8 cellular contexts compared by ENCODE assay signal in the genomic region with DNA sequence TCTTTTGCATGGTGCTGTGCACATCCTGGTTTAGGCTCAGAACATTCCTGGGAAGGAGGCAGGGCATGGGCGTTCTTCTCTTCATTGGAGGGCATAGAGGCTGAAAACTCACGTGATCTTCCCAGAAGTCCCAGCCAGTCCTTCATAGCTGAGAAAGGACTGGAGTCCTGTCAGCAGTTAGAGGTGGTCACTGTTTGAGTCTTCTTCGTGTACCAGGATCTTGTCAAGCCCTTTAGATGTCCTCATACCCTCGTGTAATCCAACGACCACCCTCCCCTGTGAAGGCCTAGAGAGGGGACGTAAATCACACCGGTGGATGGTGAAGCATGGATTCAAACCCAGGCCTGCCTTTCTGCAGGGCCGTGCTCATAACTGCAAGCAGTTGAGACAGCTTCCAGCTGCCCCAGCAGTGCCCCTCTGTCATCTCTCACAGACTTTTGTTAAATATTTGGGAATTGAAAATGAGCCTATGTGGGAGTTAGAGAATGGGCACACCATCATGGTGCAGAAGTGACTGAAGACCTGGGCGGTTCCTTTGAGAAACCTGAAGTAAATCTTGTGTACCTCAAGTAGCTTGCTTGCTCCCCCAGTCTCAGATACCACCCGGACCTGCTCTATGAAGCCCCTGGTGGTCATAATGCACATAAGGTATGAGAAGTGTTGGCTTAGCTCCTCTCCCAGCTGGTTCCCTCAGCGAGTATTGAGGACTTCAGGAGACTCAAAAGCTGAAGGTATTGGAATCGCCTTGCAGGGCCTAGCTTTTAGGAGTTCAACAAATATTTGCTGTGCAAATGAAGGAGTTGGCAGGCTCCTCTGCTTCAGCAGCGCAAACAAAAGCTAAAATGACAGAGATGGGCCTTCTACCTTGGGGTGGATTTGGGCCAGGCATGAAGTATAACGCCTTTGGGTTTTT. TPM values are rescaled to one million over a fixed set of nuclear protein-coding genes. Genes with fewer than 3 reads are reported as not detected.
DNase-seq lines count a peak whose midpoint lies in the region; ATAC-seq and TF ChIP-seq lines count a peak whose summit lies in the region.

No MANE protein-coding gene starts in this region.

- H3K4me3 Mint-ChIP-seq in naive B cell, result peak overlapping the region; percentile 80 to 91 (median 86)

- 76% methylated on average over 14 of the region's 14 CpGs for WGBS in urinary bladder

- H3K36me3 Mint-ChIP-seq in naive B cell, result peaks cover 0 to 5% of the 10 kb centered on the region in 2 donors

- no peaks in the 10 kb centered on the region for H3K36me3 ChIP-seq in colonic mucosa
- H3K36me3 ChIP-seq in urinary bladder (ENCODE audit: insufficient read depth), result no peaks in the 10 kb centered on the region

- H3K4me1 ChIP-seq in colonic mucosa (peaks cover 7% of the 10 kb centered on the region), urinary bladder (ENCODE audit: insufficient read depth) (no peaks in the 10 kb centered on the region)

- no peaks in the 10 kb centered on the region for H3K9me3 ChIP-seq in colonic mucosa

- H3K27me3 ChIP-seq in colonic mucosa, result no peaks in the 10 kb centered on the region

- peak overlapping the region in 2 of 6 donors; percentile 67 to 78 for H3K27ac Mint-ChIP-seq in naive B cell

- ATAC-seq in naive B cell (ENCODE audit: low read depth in 2 of 2), result peak; percentile 67 to 68

- intact Hi-C loops in colonic mucosa (cut with DNase I), result no loop called here

- peak overlapping the region in 1 of 2 donors; percentile 75 for H3K9ac ChIP-seq in colonic mucosa (ENCODE audit: low read depth in 2 of 2, low read length in 2 of 2)

- H3K27ac ChIP-seq in colonic mucosa, result no peak overlapping the region
- H3K27ac ChIP-seq in urinary bladder (ENCODE audit: low read depth), result no peak overlapping the region
- H3K27ac ChIP-seq in substantia nigra (ENCODE audit: low read depth, low read length, poor library complexity, severe bottlenecking), result no peak overlapping the region

- peaks cover 20 to 27% (median 26%) of the 10 kb centered on the region in 3 donors for H3K4me1 Mint-ChIP-seq in naive B cell

- H3K4me3 ChIP-seq in colonic mucosa, result peak overlapping the region; percentile 75
- peak overlapping the region; percentile 78 for H3K4me3 ChIP-seq in urinary bladder (ENCODE audit: low read depth, low read length)

- H3K9me3 Mint-ChIP-seq in naive B cell, result peaks cover 0 to 2% (median 0%) of the 10 kb centered on the region in 7 donors

- TF ChIP-seq CTCF in LNCAP (IDR thresholded peaks at IDR 0.05), result peak; percentile 23; the same call in 1 of the 2 replicates
- TF ChIP-seq CTCF in colonic mucosa (IDR thresholded peaks at IDR 0.05), result no peak

- H3K27me3 Mint-ChIP-seq in naive B cell, result peaks cover 3 to 26% (median 15%) of the 10 kb centered on the region in 3 donors

- peak; percentile 15 for DNase-seq in DMS79 treated with DMSO at 0.1 percent for 48 hours (lab: John Stamatoyannopoulos, UW)
- DNase-seq in DMS79 (lab: John Stamatoyannopoulos, UW), result no peak
- DNase-seq in UCSD-AML1 (lab: John Stamatoyannopoulos, UW; ENCODE audit: unreplicated experiment), result peak; percentile 20
- peak; percentile 67 for DNase-seq in colonic mucosa
- DNase-seq in naive B cell, result peak; percentile 50
- no peak for DNase-seq in substantia nigra (lab: John Stamatoyannopoulos, UW)

RNA-seq across cellular contexts. Expression of a gene that starts 1.4 kb away (rescaled TPM):
- total RNA-seq in colonic mucosa (10 to 100 TPM; 11.7 to 14.2 TPM), urinary bladder (1.6 TPM)
- polyA plus RNA-seq in naive B cell (ENCODE audit: low read depth in 6 of 6) (1 to 10 TPM in 1 of 6 donors, under 1 TPM in 4, not detected in 1; 0.44 to 1.3 (median 0.53) TPM), urinary bladder (10.0 TPM)

Comparison
In these comparisons a context has a peak if more than half of its experiments do, and no peak if none do; other contexts are left out.
1. DNase-seq: peak in DMS79 treated with DMSO at 0.1 percent for 48 hours (single experiment), UCSD-AML1 (single experiment), colonic mucosa (single experiment) and naive B cell (single experiment); none in DMS79 (single experiment) and substantia nigra (0 of 49).